15 cellular contexts compared by ENCODE assay signal in genomic region chr3:64343692-64344440, GRCh38.
A peak's percentile ranks its signal among the peaks of the same experiment; 100 is the strongest.
DNase-seq lines count a peak whose midpoint lies in the region; ATAC-seq and TF ChIP-seq lines count a peak whose summit lies in the region.
"Had no signal": no experiment of that assay in that cellular context is flagged by ENCODE, and none has a peak within 500 bp of the region (broad histone marks: within the 10 kb centered on the region; RNA-seq: fewer than 3 reads in every experiment).

No MANE protein-coding gene starts in this region.

- no peak for TF ChIP-seq CTCF in endodermal cell (conservative IDR thresholded peaks at IDR 0.05)

- H3K27ac ChIP-seq in endodermal cell (ENCODE audit: low read depth, low read length) (peak overlapping the region; percentile 80), muscle layer of colon (ENCODE audit: low read depth, low read length) (peak overlapping the region; percentile 80)

- peak overlapping the region; percentile 40 for H3K9ac ChIP-seq in endodermal cell (ENCODE audit: extremely low read depth, low read length, poor library complexity, severe bottlenecking)
- peak overlapping the region; percentile 5 for H3K9ac ChIP-seq in muscle layer of colon (ENCODE audit: low read length)

- no peaks in the 10 kb centered on the region for H3K4me1 Mint-ChIP-seq in activated naive CD4-positive, alpha-beta T cell treated with anti-CD3 and anti-CD28 coated beads, Interleukin-2, amount 50 U/mL, for 24 hours
- H3K4me1 Mint-ChIP-seq in activated naive CD4-positive, alpha-beta T cell treated with anti-CD3 and anti-CD28 coated beads for 36 hours (ENCODE audit: low read depth) = no peaks in the 10 kb centered on the region
- H3K4me1 Mint-ChIP-seq in endodermal cell (peaks cover 63% of the 10 kb centered on the region), immature natural killer cell (no peaks in the 10 kb centered on the region)
- H3K4me1 Mint-ChIP-seq in activated naive CD4-positive, alpha-beta T cell treated with anti-CD3 and anti-CD28 coated beads, Interleukin-2, amount 10 ng/mL, durations not matched to agents 7 days and 5 days = no peaks in the 10 kb centered on the region
- no peaks in the 10 kb centered on the region for H3K4me1 Mint-ChIP-seq in effector memory CD8-positive, alpha-beta T cell (ENCODE audit: low read depth in 2 of 2)
- H3K4me1 Mint-ChIP-seq: naive B cell had no signal

- ATAC-seq in GM18909 (IDR thresholded peaks at IDR 0.05; ENCODE audit: poor library complexity, unreplicated experiment) = no peak
- ATAC-seq in effector memory CD8-positive, alpha-beta T cell (replicated peaks) = no peak

- H3K36me3 ChIP-seq in endodermal cell (ENCODE audit: control insufficient read depth, insufficient read depth, low read length) = no peaks in the 10 kb centered on the region
- H3K36me3 ChIP-seq in muscle layer of colon (ENCODE audit: insufficient read depth, low read length) = no peaks in the 10 kb centered on the region

- intact Hi-C loops in activated naive CD4-positive, alpha-beta T cell treated with anti-CD3 and anti-CD28 coated beads for 36 hours (cut with micrococcal nuclease) = no loop called here

- 88 to 93% methylated on average over 5 to 8 of the region's 8 CpGs for WGBS in endodermal cell (ENCODE audit: insufficient coverage in 1 of 2, insufficient read length in 1 of 2), 2 experiments

- peak overlapping the region; percentile 5 for H3K27ac Mint-ChIP-seq in activated naive CD4-positive, alpha-beta T cell treated with anti-CD3 and anti-CD28 coated beads, Interleukin-2, amount 50 U/mL, for 24 hours
- no peak overlapping the region for H3K27ac Mint-ChIP-seq in activated naive CD4-positive, alpha-beta T cell treated with anti-CD3 and anti-CD28 coated beads for 36 hours
- H3K27ac Mint-ChIP-seq in endodermal cell (peak overlapping the region; percentile 97), immature natural killer cell (no peak overlapping the region)
- no peak overlapping the region for H3K27ac Mint-ChIP-seq in activated naive CD4-positive, alpha-beta T cell treated with anti-CD3 and anti-CD28 coated beads, Interleukin-2, amount 10 ng/mL, durations not matched to agents 7 days and 5 days
- H3K27ac Mint-ChIP-seq in effector memory CD8-positive, alpha-beta T cell = no peak overlapping the region
- H3K27ac Mint-ChIP-seq: dendritic cell treated with granulocyte-macrophage colony-stimulating factor and Interleukin-4, amounts not matched to agents 40 ng/mL and 50 ng/mL, for 4 days; naive B cell had no signal

- H3K27me3 Mint-ChIP-seq in activated naive CD4-positive, alpha-beta T cell treated with anti-CD3 and anti-CD28 coated beads, Interleukin-2, amount 50 U/mL, for 24 hours = peaks cover 4% of the 10 kb centered on the region
- H3K27me3 Mint-ChIP-seq in activated naive CD4-positive, alpha-beta T cell treated with anti-CD3 and anti-CD28 coated beads for 36 hours (ENCODE audit: low read depth) = peaks cover 7% of the 10 kb centered on the region
- H3K27me3 Mint-ChIP-seq in endodermal cell (ENCODE audit: insufficient read depth) (no peaks in the 10 kb centered on the region), immature natural killer cell (ENCODE audit: low read depth in 3 of 3) (peaks cover 0 to 2% (median 2%) of the 10 kb centered on the region in 3 donors)
- H3K27me3 Mint-ChIP-seq in activated naive CD4-positive, alpha-beta T cell treated with anti-CD3 and anti-CD28 coated beads, Interleukin-2, amount 10 ng/mL, durations not matched to agents 7 days and 5 days = peaks cover 12% of the 10 kb centered on the region
- H3K27me3 Mint-ChIP-seq in effector memory CD8-positive, alpha-beta T cell = peaks cover 7 to 8% of the 10 kb centered on the region in 2 donors
- H3K27me3 Mint-ChIP-seq: dendritic cell treated with granulocyte-macrophage colony-stimulating factor and Interleukin-4, amounts not matched to agents 40 ng/mL and 50 ng/mL, for 4 days had no signal

- H3K9me3 ChIP-seq in endodermal cell (ENCODE audit: control insufficient read depth, low read length) (no peaks in the 10 kb centered on the region), muscle layer of colon (ENCODE audit: low read length) (no peaks in the 10 kb centered on the region)

- H3K4me3 Mint-ChIP-seq in activated naive CD4-positive, alpha-beta T cell treated with anti-CD3 and anti-CD28 coated beads, Interleukin-2, amount 50 U/mL, for 24 hours = no peak overlapping the region
- no peak overlapping the region for H3K4me3 Mint-ChIP-seq in activated naive CD4-positive, alpha-beta T cell treated with anti-CD3 and anti-CD28 coated beads for 36 hours
- no peak overlapping the region for H3K4me3 Mint-ChIP-seq in endodermal cell
- no peak overlapping the region for H3K4me3 Mint-ChIP-seq in immature natural killer cell
- H3K4me3 Mint-ChIP-seq in activated naive CD4-positive, alpha-beta T cell treated with anti-CD3 and anti-CD28 coated beads, Interleukin-2, amount 10 ng/mL, durations not matched to agents 7 days and 5 days = no peak overlapping the region
- no peak overlapping the region for H3K4me3 Mint-ChIP-seq in effector memory CD8-positive, alpha-beta T cell
- H3K4me3 Mint-ChIP-seq: dendritic cell treated with granulocyte-macrophage colony-stimulating factor and Interleukin-4, amounts not matched to agents 40 ng/mL and 50 ng/mL, for 4 days; naive B cell had no signal

- no peaks in the 10 kb centered on the region for H3K36me3 Mint-ChIP-seq in activated naive CD4-positive, alpha-beta T cell treated with anti-CD3 and anti-CD28 coated beads, Interleukin-2, amount 50 U/mL, for 24 hours
- H3K36me3 Mint-ChIP-seq in activated naive CD4-positive, alpha-beta T cell treated with anti-CD3 and anti-CD28 coated beads for 36 hours (ENCODE audit: low read depth) = no peaks in the 10 kb centered on the region
- H3K36me3 Mint-ChIP-seq in endodermal cell (ENCODE audit: low read depth) (no peaks in the 10 kb centered on the region), immature natural killer cell (no peaks in the 10 kb centered on the region)
- H3K36me3 Mint-ChIP-seq in activated naive CD4-positive, alpha-beta T cell treated with anti-CD3 and anti-CD28 coated beads, Interleukin-2, amount 10 ng/mL, durations not matched to agents 7 days and 5 days = no peaks in the 10 kb centered on the region
- H3K36me3 Mint-ChIP-seq in effector memory CD8-positive, alpha-beta T cell (ENCODE audit: insufficient read depth) = no peaks in the 10 kb centered on the region
- H3K36me3 Mint-ChIP-seq: naive B cell had no signal

- H3K9me3 Mint-ChIP-seq in activated naive CD4-positive, alpha-beta T cell treated with anti-CD3 and anti-CD28 coated beads, Interleukin-2, amount 50 U/mL, for 24 hours = peaks cover 4% of the 10 kb centered on the region
- H3K9me3 Mint-ChIP-seq in activated naive CD4-positive, alpha-beta T cell treated with anti-CD3 and anti-CD28 coated beads for 36 hours = no peaks in the 10 kb centered on the region
- H3K9me3 Mint-ChIP-seq in endodermal cell (no peaks in the 10 kb centered on the region), immature natural killer cell (peaks cover 0 to 8% (median 1%) of the 10 kb centered on the region in 6 donors)
- no peaks in the 10 kb centered on the region for H3K9me3 Mint-ChIP-seq in activated naive CD4-positive, alpha-beta T cell treated with anti-CD3 and anti-CD28 coated beads, Interleukin-2, amount 10 ng/mL, durations not matched to agents 7 days and 5 days
- peaks cover 5 to 7% of the 10 kb centered on the region in 2 donors for H3K9me3 Mint-ChIP-seq in effector memory CD8-positive, alpha-beta T cell
- H3K9me3 Mint-ChIP-seq: dendritic cell treated with granulocyte-macrophage colony-stimulating factor and Interleukin-4, amounts not matched to agents 40 ng/mL and 50 ng/mL, for 4 days had no signal

- no peaks in the 10 kb centered on the region for H3K27me3 ChIP-seq in endodermal cell (ENCODE audit: control insufficient read depth, insufficient read depth, low read length, poor library complexity, severe bottlenecking)
- H3K27me3 ChIP-seq in muscle layer of colon (ENCODE audit: control insufficient read depth in 1 of 2, insufficient read depth in 2 of 2, low read length in 2 of 2) = no peaks in the 10 kb centered on the region

- H3K4me1 ChIP-seq in endodermal cell (ENCODE audit: control insufficient read depth, insufficient read depth, low read length) (peaks cover 17% of the 10 kb centered on the region), muscle layer of colon (ENCODE audit: insufficient read depth, low read length) (peaks cover 71% of the 10 kb centered on the region)

- H3K4me3 ChIP-seq in endodermal cell (ENCODE audit: low read length) (peak overlapping the region; percentile 20), muscle layer of colon (ENCODE audit: low read depth in 1 of 2, low read length in 2 of 2) (peak overlapping the region in 1 of 2 donors; percentile 35)

- CTCF ChIA-PET in activated naive CD4-positive, alpha-beta T cell treated with anti-CD3 and anti-CD28 coated beads for 36 hours (lab: Charles Lee) = no interaction called here
- CTCF ChIA-PET in activated naive CD4-positive, alpha-beta T cell treated with anti-CD3 and anti-CD28 coated beads, Interleukin-2, amount 10 ng/mL, durations not matched to agents 7 days and 5 days (lab: Charles Lee) = no interaction called here

- DNase-seq in activated naive CD4-positive, alpha-beta T cell treated with anti-CD3 and anti-CD28 coated beads for 36 hours = no peak
- DNase-seq in endodermal cell (peak; percentile 35), immature natural killer cell (no peak)
- DNase-seq in activated naive CD4-positive, alpha-beta T cell treated with anti-CD3 and anti-CD28 coated beads, Interleukin-2, amount 10 ng/mL, durations not matched to agents 7 days and 5 days = no peak
- no peak for DNase-seq in effector memory CD8-positive, alpha-beta T cell
- DNase-seq: 8988T; DMS 273 treated with DMSO at 0.1 percent for 48 hours; naive B cell; NCI-H510A; SHP77 treated with DMSO at 0.1 percent for 48 hours; stimulated activated CD4-positive, alpha-beta T cell treated with anti-CD3 and anti-CD28 coated beads, Interleukin-15, amount 100 ng/mL, for 24 hours had no signal

Comparison
In these comparisons a context has a peak if more than half of its experiments do, and no peak if none do; other contexts are left out.
1. H3K27ac Mint-ChIP-seq: peak in activated naive CD4-positive, alpha-beta T cell treated with anti-CD3 and anti-CD28 coated beads, Interleukin-2, amount 50 U/mL, for 24 hours (single experiment) and endodermal cell (single experiment); none in activated naive CD4-positive, alpha-beta T cell treated with anti-CD3 and anti-CD28 coated beads for 36 hours (single experiment), immature natural killer cell (0 of 6), activated naive CD4-positive, alpha-beta T cell treated with anti-CD3 and anti-CD28 coated beads, Interleukin-2, amount 10 ng/mL, durations not matched to agents 7 days and 5 days (single experiment) and effector memory CD8-positive, alpha-beta T cell (0 of 2).